In the genomic region with DNA sequence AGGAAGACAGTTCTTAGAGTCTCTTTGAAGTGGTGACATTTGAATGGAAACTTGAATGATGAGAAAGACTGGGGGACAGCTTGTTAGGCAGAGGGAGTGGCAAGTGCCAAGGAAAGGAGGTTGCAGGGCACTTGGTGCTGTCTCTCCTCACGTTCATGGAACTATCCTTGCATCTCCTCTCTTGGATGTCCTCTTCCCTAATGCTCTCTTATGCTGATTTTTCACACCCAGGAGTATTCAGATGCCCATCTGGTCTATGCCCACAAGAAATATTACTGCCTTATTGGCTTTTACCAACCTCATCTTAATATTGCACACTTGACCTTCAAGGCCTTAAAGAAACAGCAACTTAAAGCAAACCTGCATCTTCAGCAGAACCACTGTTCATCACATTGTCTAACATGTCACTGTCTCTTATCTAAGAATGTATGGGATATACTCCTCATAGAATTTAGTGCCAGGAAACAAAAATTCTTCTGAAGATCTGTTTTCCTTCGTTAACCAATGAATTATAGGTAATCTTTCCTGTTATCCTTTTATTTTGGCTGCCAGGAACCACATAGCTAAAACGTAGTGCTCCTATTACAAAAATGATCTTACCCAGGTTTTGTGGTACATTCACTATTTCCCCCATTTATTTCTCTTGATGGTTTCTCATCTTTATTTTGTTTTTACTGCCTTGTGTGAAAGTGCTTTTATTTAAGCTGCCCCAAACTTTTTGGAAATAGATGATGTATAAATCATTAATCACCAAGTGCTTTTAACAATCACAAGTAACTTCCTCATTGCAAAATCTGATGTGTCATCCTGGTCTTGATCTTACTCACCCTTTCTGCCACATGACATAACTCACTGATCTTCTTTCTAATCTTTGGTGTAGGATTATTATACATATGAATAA, we compare ENCODE assay signal across 8 cellular contexts. TPM values are rescaled to one million over a fixed set of nuclear protein-coding genes. Genes with fewer than 3 reads are reported as not detected.
A peak's percentile ranks its signal among the peaks of the same experiment; 100 is the strongest.
DNase-seq lines count a peak whose midpoint lies in the region; ATAC-seq, FAIRE-seq and TF ChIP-seq lines count a peak whose summit lies in the region.
"Had no signal": no experiment of that assay in that cellular context is flagged by ENCODE, and none has a peak within 500 bp of the region (broad histone marks: within the 10 kb centered on the region; RNA-seq: fewer than 3 reads in every experiment).

No MANE protein-coding gene starts in this region.

- no peaks in the 10 kb centered on the region for H3K27me3 Mint-ChIP-seq in osteocyte (ENCODE audit: unreplicated experiment)

- peak; percentile 90 for FAIRE-seq in RCC 7860 (lab: Jason Lieb, UNC)

- no peak overlapping the region for H3K4me3 Mint-ChIP-seq in osteocyte (ENCODE audit: unreplicated experiment)

- no peak for TF ChIP-seq CTCF in osteocyte (IDR thresholded peaks at IDR 0.05)

- DNase-seq in RCC 7860 (ENCODE audit: low spot score) (peak; percentile 71), osteocyte (ENCODE audit: extremely low spot score, unreplicated experiment) (no peak), COLO668 (lab: John Stamatoyannopoulos, UW; ENCODE audit: unreplicated experiment) (no peak), NCI-H2227 (lab: John Stamatoyannopoulos, UW; ENCODE audit: unreplicated experiment) (no peak)
- DNase-seq in stimulated activated CD4-positive, alpha-beta T cell treated with anti-CD3 and anti-CD28 coated beads, Interleukin-2, amount 100 ng/mL, for 48 hours, result no peak
- DNase-seq: NCI-H526 treated with DMSO at 0.1 percent for 48 hours had no signal

- peaks cover 7% of the 10 kb centered on the region for H3K4me1 Mint-ChIP-seq in osteocyte (ENCODE audit: unreplicated experiment)

- H3K36me3 Mint-ChIP-seq in osteocyte (ENCODE audit: unreplicated experiment), result peaks cover 9% of the 10 kb centered on the region

- ATAC-seq in GM19025 (IDR thresholded peaks at IDR 0.05; ENCODE audit: low read depth, unreplicated experiment), result peak; percentile 94
- ATAC-seq in HG02885 (IDR thresholded peaks at IDR 0.05; ENCODE audit: poor library complexity, unreplicated experiment), result peak; percentile 98

- H3K27ac Mint-ChIP-seq in osteocyte (ENCODE audit: unreplicated experiment), result peak overlapping the region; percentile 2

- H3K9me3 Mint-ChIP-seq in osteocyte (ENCODE audit: unreplicated experiment), result peaks cover 13% of the 10 kb centered on the region

RNA-seq across cellular contexts. Expression of a gene that starts 12.8 kb away (rescaled TPM):
- 2.9 and 3.1 TPM in 2 replicates for total RNA-seq in osteocyte
